In the genomic region with DNA sequence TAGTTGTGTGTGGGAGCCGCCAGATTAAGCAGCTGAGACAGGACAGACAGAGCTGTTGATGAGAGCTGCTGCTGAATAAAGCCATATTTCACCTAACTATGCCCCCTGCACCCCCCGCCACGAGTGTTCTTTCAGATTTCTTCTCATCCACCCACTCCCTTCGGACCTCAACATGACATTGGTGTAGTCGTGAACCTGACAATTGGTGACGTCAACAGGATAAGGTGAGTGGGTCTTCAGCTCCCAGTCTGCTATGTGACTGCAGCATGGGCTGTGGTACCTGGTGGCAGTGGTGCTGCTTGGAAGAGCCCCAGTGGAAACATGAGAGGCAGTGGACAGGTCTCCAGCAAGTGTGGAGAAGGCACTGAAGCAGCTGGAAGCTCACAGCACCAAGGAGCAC, we compare ENCODE assay signal across 30 cellular contexts. TPM values are rescaled to one million over a fixed set of nuclear protein-coding genes. Genes with fewer than 3 reads are reported as not detected.
"Had no signal": no experiment of that assay in that cellular context is flagged by ENCODE, and none has a peak within 500 bp of the region (broad histone marks: within the 10 kb centered on the region; RNA-seq: fewer than 3 reads in every experiment).

No MANE protein-coding gene starts in this region.

- H3K4me3 ChIP-seq: colonic mucosa, dorsolateral prefrontal cortex, esophagus muscularis mucosa, gastroesophageal sphincter, heart left ventricle, hepatocyte, left lung, lower lobe of right lung, mucosa of descending colon had no signal

- H3K4me2 ChIP-seq: hepatocyte had no signal

- ATAC-seq: foreskin keratinocyte, gastroesophageal sphincter, left colon, left lung, left ventricle myocardium superior, lower lobe of right lung, mucosa of descending colon had no signal

- H3K79me2 ChIP-seq: hepatocyte had no signal

- H3K27ac Mint-ChIP-seq: immature natural killer cell, mesothelial cell of epicardium had no signal

- H3K36me3 ChIP-seq: colonic mucosa, esophagus muscularis mucosa, gastroesophageal sphincter, heart left ventricle, left lung, lower lobe of right lung had no signal

- DNase-seq: colonic mucosa; dermis blood vessel endothelial cell; dorsolateral prefrontal cortex; effector CD4-positive, alpha-beta T cell; effector memory CD4-positive, alpha-beta T cell; foreskin keratinocyte; heart left ventricle; hypothalamus; immature natural killer cell; islet precursor cell; kidney; kidney glomerular epithelial cell; left colon; left lung; left ventricle myocardium superior; lower lobe of right lung; mesenchymal stem cell; mucosa of descending colon had no signal

- H2AFZ ChIP-seq: hepatocyte had no signal

- H3K4me3 Mint-ChIP-seq: immature natural killer cell, mesothelial cell of epicardium had no signal

- H3K9me3 Mint-ChIP-seq: mesothelial cell of epicardium had no signal

- H3K27me3 ChIP-seq: colonic mucosa, dorsolateral prefrontal cortex, foreskin keratinocyte, gastroesophageal sphincter, heart left ventricle, hepatocyte, left lung had no signal

- H3K4me1 Mint-ChIP-seq: immature natural killer cell had no signal

- H3K27ac ChIP-seq: colonic mucosa, dorsolateral prefrontal cortex, esophagus muscularis mucosa, foreskin keratinocyte, gastroesophageal sphincter, heart left ventricle, hepatocyte, left lung, lower lobe of right lung had no signal

- H3K4me1 ChIP-seq: colonic mucosa, esophagus muscularis mucosa, foreskin keratinocyte, gastroesophageal sphincter, left lung, lower lobe of right lung had no signal

- H3K36me3 Mint-ChIP-seq: immature natural killer cell, mesothelial cell of epicardium had no signal

- FAIRE-seq: endothelial cell of umbilical vein, frontal cortex, kidney had no signal

- H3K9me3 ChIP-seq: colonic mucosa, esophagus muscularis mucosa, gastroesophageal sphincter, heart left ventricle, left lung, lower lobe of right lung, mucosa of descending colon had no signal

RNA-seq across cellular contexts. Expression of gene KCNA4, which starts 28.3 kb away (rescaled TPM):
- total RNA-seq: chondrocyte, dermis blood vessel endothelial cell, endothelial cell of umbilical vein, epithelial cell of proximal tubule, fibroblast of villous mesenchyme, foreskin keratinocyte, left colon, lung microvascular endothelial cell had no signal
- polyA plus RNA-seq: endothelial cell of umbilical vein, esophagus, fibroblast of lung, foreskin keratinocyte, immature natural killer cell had no signal
